21 cellular contexts compared by ENCODE assay signal in the genomic region with DNA sequence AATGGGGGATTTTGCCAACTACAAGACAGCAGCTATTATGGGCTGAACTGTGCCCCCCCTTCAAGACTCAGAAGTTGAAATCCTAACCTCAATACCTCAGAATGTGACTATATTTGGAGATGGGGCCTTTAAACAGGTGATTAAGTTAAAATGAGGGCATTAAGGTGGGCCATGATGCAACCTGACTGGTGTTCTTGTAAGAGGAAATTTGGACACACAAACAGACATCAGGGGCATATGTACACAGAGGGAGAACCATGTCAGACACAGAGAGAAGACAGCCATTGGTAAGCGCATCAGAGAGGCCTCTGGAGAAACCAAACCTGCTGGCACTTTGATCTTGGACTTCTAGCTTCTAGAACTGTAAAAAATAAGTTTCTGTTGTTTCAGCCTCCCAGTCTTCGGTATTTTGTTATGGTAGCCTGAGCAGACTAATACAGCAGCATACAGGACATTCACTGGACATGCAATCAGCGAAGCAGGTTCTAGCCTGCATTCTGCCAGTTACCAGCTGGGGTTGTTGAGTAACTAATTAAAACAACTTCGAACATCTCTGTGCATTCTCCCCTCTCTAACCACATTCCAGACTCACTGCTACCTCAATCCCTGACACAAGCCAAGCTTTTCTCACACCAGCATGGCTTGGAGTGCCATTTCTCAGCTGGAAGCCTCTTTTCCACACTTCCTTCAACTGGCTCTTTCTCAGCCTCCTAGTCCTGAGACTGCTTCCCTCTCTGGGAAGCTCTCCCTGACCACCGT.
"Had no signal": no experiment of that assay in that cellular context is flagged by ENCODE, and none has a peak within 500 bp of the region (broad histone marks: within the 10 kb centered on the region; RNA-seq: fewer than 3 reads in every experiment).

No MANE protein-coding gene starts in this region.

- H3K4me1 ChIP-seq: neural progenitor cell had no signal

- H3K4me2 ChIP-seq: hepatocyte, neural progenitor cell had no signal

- H3K9ac ChIP-seq: neural progenitor cell had no signal

- H2AFZ ChIP-seq: hepatocyte, neural progenitor cell had no signal

- ATAC-seq: activated CD4-positive, CD25-positive, alpha-beta regulatory T cell treated with anti-CD3 and anti-CD28 coated beads, Interleukin-2, amount 50 U/mL, for 24 hours; activated T-cell treated with anti-CD3 and anti-CD28 coated beads, Interleukin-2, amount 50 U/mL, for 72 hours; left cardiac atrium; naive thymus-derived CD8-positive, alpha-beta T cell; upper lobe of right lung had no signal

- H3K27ac ChIP-seq: cardiac muscle cell, hepatocyte, neural progenitor cell, upper lobe of right lung had no signal

- H3K27me3 ChIP-seq: cardiac muscle cell, hepatocyte, neural progenitor cell, upper lobe of right lung had no signal

- H3K9me3 ChIP-seq: upper lobe of right lung had no signal

- H3K36me3 ChIP-seq: cardiac muscle cell, neural progenitor cell, upper lobe of right lung had no signal

- H3K4me3 ChIP-seq: cardiac muscle cell, hepatocyte, neural progenitor cell, upper lobe of right lung had no signal

- DNase-seq: activated CD4-positive, alpha-beta memory T cell treated with anti-CD3 and anti-CD28 coated beads, Interleukin-2, amount 10 ng/mL, durations not matched to agents 7 days and 5 days; activated CD4-positive, alpha-beta T cell treated with anti-CD3 and anti-CD28 coated beads, Interleukin-2, amount 10 ng/mL, durations not matched to agents 24 days and 14 days; activated effector memory CD4-positive, alpha-beta T cell treated with Interleukin-2 at 50 U/mL for 16 hours; activated naive CD4-positive, alpha-beta T cell treated with anti-CD3 and anti-CD28 coated beads for 36 hours; activated naive CD8-positive, alpha-beta T cell treated with anti-CD3 and anti-CD28 coated beads, Interleukin-2, amount 10 ng/mL, durations not matched to agents 7 days and 5 days; activated T-cell treated with anti-CD3 and anti-CD28 coated beads, Interleukin-2, amount 50 U/mL, for 72 hours; amniotic stem cell; cortex of kidney; erythroblast; foreskin fibroblast; glutamatergic neuron; left cardiac atrium; naive thymus-derived CD8-positive, alpha-beta T cell; retina; stimulated activated CD4-positive, alpha-beta T cell treated with anti-CD3 and anti-CD28 coated beads, Interleukin-4, amount 100 ng/mL, for 24 hours; stimulated activated naive CD4-positive, alpha-beta T cell treated with Interleukin-2 at 50 U/mL for 16 hours; upper lobe of right lung had no signal
